In genomic region chrX:112946227-112946626, GRCh38 we compare ENCODE assay signal across 13 cellular contexts.
DNase-seq lines count a peak whose midpoint lies in the region; ATAC-seq and TF ChIP-seq lines count a peak whose summit lies in the region.
"Had no signal": no experiment of that assay in that cellular context is flagged by ENCODE, and none has a peak within 500 bp of the region (broad histone marks: within the 10 kb centered on the region; RNA-seq: fewer than 3 reads in every experiment).

No MANE protein-coding gene starts in this region.

- no peak overlapping the region for H3K27ac ChIP-seq in GM23248
- H3K27ac ChIP-seq: C4-2B had no signal

- no peak for ATAC-seq in GM18517 (IDR thresholded peaks at IDR 0.05; ENCODE audit: unreplicated experiment)
- no peak for ATAC-seq in HG02885 (IDR thresholded peaks at IDR 0.05; ENCODE audit: poor library complexity, unreplicated experiment)
- ATAC-seq: K562 had no signal

- H3K9me2 ChIP-seq in GM23248 (ENCODE audit: insufficient read depth) = no peaks in the 10 kb centered on the region

- no peaks in the 10 kb centered on the region for H3K27me3 ChIP-seq in GM23248 (replicated peaks; ENCODE audit: insufficient read depth)

- H3K27me3 Mint-ChIP-seq in mesothelial cell of epicardium (ENCODE audit: low read depth) (no peaks in the 10 kb centered on the region), glutamatergic neuron (ENCODE audit: unreplicated experiment) (no peaks in the 10 kb centered on the region)
- H3K27me3 Mint-ChIP-seq: CD4-positive, alpha-beta T cell had no signal

- H3K4me2 ChIP-seq in GM23248 (ENCODE audit: unreplicated experiment) = no peak overlapping the region

- H3K4me3 ChIP-seq in GM23248 = no peak overlapping the region
- H3K4me3 ChIP-seq: HAP-1, K562 had no signal

- WGBS in GM23248 (ENCODE audit: low coverage in 1 of 2, low lambda C conversion rate in 2 of 2, missing lambda C conversion rate in 2 of 2), 2 experiments = 0 to 17% methylated on average over 1 of the region's 1 CpG

- no peaks in the 10 kb centered on the region for H3K4me1 ChIP-seq in GM23248 (ENCODE audit: insufficient read depth)
- H3K4me1 ChIP-seq: Caco-2 had no signal

- H3K9ac ChIP-seq in GM23248 = no peak overlapping the region

- H3K4me1 Mint-ChIP-seq in mesothelial cell of epicardium (peaks cover 20% of the 10 kb centered on the region), glutamatergic neuron (ENCODE audit: low read depth, unreplicated experiment) (peaks cover 4% of the 10 kb centered on the region)

- in situ Hi-C loops in GM23248 (cut with MboI) = no loop called here

- H2AFZ ChIP-seq in GM23248 = no peak overlapping the region

- H3K9me3 ChIP-seq in GM23248 (ENCODE audit: low read depth) = no peaks in the 10 kb centered on the region
- H3K9me3 ChIP-seq: Caco-2, HAP-1 had no signal

- H4K20me1 ChIP-seq in GM23248 (ENCODE audit: insufficient read depth) = no peaks in the 10 kb centered on the region

- H3K9me3 Mint-ChIP-seq in mesothelial cell of epicardium (no peaks in the 10 kb centered on the region), glutamatergic neuron (ENCODE audit: unreplicated experiment) (peaks cover 1% of the 10 kb centered on the region)
- H3K9me3 Mint-ChIP-seq: CD4-positive, alpha-beta T cell had no signal

- no peaks in the 10 kb centered on the region for H3F3A ChIP-seq in GM23248 (ENCODE audit: insufficient read depth)

- no peak for TF ChIP-seq CTCF in mesothelial cell of epicardium (IDR thresholded peaks at IDR 0.05; ENCODE audit: unreplicated experiment)
- no peak for TF ChIP-seq CTCF in glutamatergic neuron (IDR thresholded peaks at IDR 0.05; ENCODE audit: partially characterized antibody, unreplicated experiment)

- no peaks in the 10 kb centered on the region for H3K36me3 ChIP-seq in GM23248 (ENCODE audit: low read depth)
- H3K36me3 ChIP-seq: HAP-1 had no signal

- H3K4me3 Mint-ChIP-seq in mesothelial cell of epicardium = no peak overlapping the region
- no peak overlapping the region for H3K4me3 Mint-ChIP-seq in glutamatergic neuron (ENCODE audit: unreplicated experiment)
- H3K4me3 Mint-ChIP-seq: CD4-positive, alpha-beta T cell had no signal

- no peaks in the 10 kb centered on the region for H3K79me2 ChIP-seq in GM23248 (ENCODE audit: insufficient read depth)

- peak overlapping the region; percentile 67 for H3K27ac Mint-ChIP-seq in mesothelial cell of epicardium
- no peak overlapping the region for H3K27ac Mint-ChIP-seq in glutamatergic neuron (ENCODE audit: unreplicated experiment)
- H3K27ac Mint-ChIP-seq: CD4-positive, alpha-beta T cell had no signal

- no peaks in the 10 kb centered on the region for H3K36me3 Mint-ChIP-seq in mesothelial cell of epicardium
- no peaks in the 10 kb centered on the region for H3K36me3 Mint-ChIP-seq in glutamatergic neuron (ENCODE audit: unreplicated experiment)

- peak; percentile 31 for DNase-seq in AG20443 (ENCODE audit: low spot score)
- peak; percentile 6 for DNase-seq in GM23248
- DNase-seq in mesothelial cell of epicardium (ENCODE audit: low spot score in 2 of 2, unreplicated experiment in 2 of 2) = no peak
- DNase-seq in glutamatergic neuron = no peak
- DNase-seq: AML-193; Caco-2; CD4-positive, alpha-beta T cell; IMR-90 had no signal

Comparison
In these comparisons a context has a peak if more than half of its experiments do, and no peak if none do; other contexts are left out.
1. DNase-seq: peak in AG20443 (single experiment) and GM23248 (single experiment); none in mesothelial cell of epicardium (0 of 2) and glutamatergic neuron (single experiment).